In genomic region chr5:98938459-98938858, GRCh38 we compare ENCODE assay signal across 13 cellular contexts. TPM values are rescaled to one million over a fixed set of nuclear protein-coding genes. Genes with fewer than 3 reads are reported as not detected.
DNase-seq lines count a peak whose midpoint lies in the region; ATAC-seq and TF ChIP-seq lines count a peak whose summit lies in the region.
"Had no signal": no experiment of that assay in that cellular context is flagged by ENCODE, and none has a peak within 500 bp of the region (broad histone marks: within the 10 kb centered on the region; RNA-seq: fewer than 3 reads in every experiment).

No MANE protein-coding gene starts in this region.

- no peaks in the 10 kb centered on the region for H3K27me3 Mint-ChIP-seq in GM23338 (ENCODE audit: insufficient read depth, low read depth, poor library complexity)
- no peaks in the 10 kb centered on the region for H3K27me3 Mint-ChIP-seq in WTC11 (ENCODE audit: low read depth)
- no peaks in the 10 kb centered on the region for H3K27me3 Mint-ChIP-seq in Calu3 (ENCODE audit: unreplicated experiment)

- no peak overlapping the region for H3K27ac ChIP-seq in GM23338 (ENCODE audit: low read depth)
- peak overlapping the region; percentile 31 for H3K27ac ChIP-seq in osteoblast (ENCODE audit: low read depth, low read length)
- H3K27ac ChIP-seq: PC-9, thoracic aorta had no signal

- H2AFZ ChIP-seq in GM23338 (no peak overlapping the region), osteoblast (ENCODE audit: low read length) (no peak overlapping the region)
- H2AFZ ChIP-seq: PC-9 had no signal

- H4K20me1 ChIP-seq in GM23338 (replicated peaks; ENCODE audit: insufficient read depth): no peaks in the 10 kb centered on the region
- peaks cover 27% of the 10 kb centered on the region for H4K20me1 ChIP-seq in osteoblast (ENCODE audit: insufficient read depth, low read length)

- H3K9me3 Mint-ChIP-seq in GM23338 (no peaks in the 10 kb centered on the region), WTC11 (no peaks in the 10 kb centered on the region), Calu3 (ENCODE audit: low read depth, unreplicated experiment) (no peaks in the 10 kb centered on the region)

- no peaks in the 10 kb centered on the region for H3K9me2 ChIP-seq in GM23338 (ENCODE audit: insufficient read depth)

- H3K4me3 ChIP-seq in GM23338: no peak overlapping the region
- H3K4me3 ChIP-seq in osteoblast (ENCODE audit: insufficient read depth, low read length): no peak overlapping the region
- H3K4me3 ChIP-seq in mucosa of descending colon: no peak overlapping the region
- H3K4me3 ChIP-seq: PC-9, thoracic aorta had no signal

- H3K27me3 ChIP-seq in GM23338 (ENCODE audit: insufficient read depth) (no peaks in the 10 kb centered on the region), osteoblast (ENCODE audit: insufficient read depth, low read length) (no peaks in the 10 kb centered on the region)

- POLR2A ChIA-PET in WTC11 (lab: Charles Lee): no interaction called here

- H3K4me2 ChIP-seq in GM23338: peak overlapping the region; percentile 64; the same call in 1 of the 2 replicates
- H3K4me2 ChIP-seq in osteoblast (ENCODE audit: insufficient read depth, low read length): peak overlapping the region; percentile 15
- H3K4me2 ChIP-seq: PC-9 had no signal

- CTCF ChIA-PET in WTC11 (lab: Charles Lee): no interaction called here
- CTCF ChIA-PET in Calu3 (lab: Charles Lee): no interaction called here

- TF ChIP-seq CTCF in GM23338 (conservative IDR thresholded peaks at IDR 0.05; ENCODE audit: low read depth in 2 of 2) (no peak), WTC11 (IDR thresholded peaks at IDR 0.05) (no peak), osteoblast (IDR thresholded peaks at IDR 0.05; ENCODE audit: extremely low read depth, low read depth, low read length) (no peak), omental fat pad (IDR thresholded peaks at IDR 0.05) (no peak), mucosa of descending colon (IDR thresholded peaks at IDR 0.05) (no peak), Calu3 (IDR thresholded peaks at IDR 0.05; ENCODE audit: unreplicated experiment) (no peak)

- DNase-seq in GM23338 (ENCODE audit: low spot score): peak; percentile 11
- DNase-seq in WTC11 (ENCODE audit: low spot score): no peak
- no peak for DNase-seq in Right ventricle myocardium superior
- no peak for DNase-seq in osteoblast (ENCODE audit: insufficient read length, low spot score, missing footprints)
- no peak for DNase-seq in omental fat pad (ENCODE audit: low spot score)
- no peak for DNase-seq in mucosa of descending colon
- no peak for DNase-seq in Calu3
- DNase-seq: activated T-cell treated with anti-CD3 and anti-CD28 coated beads, Interleukin-2, amount 50 U/mL, for 48 hours; NCI-H2029 treated with DMSO at 0.1 percent for 48 hours; occipital lobe; PC-9 had no signal

- H3F3A ChIP-seq in GM23338 (replicated peaks; ENCODE audit: low read depth): no peaks in the 10 kb centered on the region

- H3K9me3 ChIP-seq in osteoblast (ENCODE audit: low read depth, low read length) (no peaks in the 10 kb centered on the region), mucosa of descending colon (no peaks in the 10 kb centered on the region)
- H3K9me3 ChIP-seq: thoracic aorta had no signal

- H3K79me2 ChIP-seq in GM23338 (replicated peaks; ENCODE audit: insufficient read depth): no peaks in the 10 kb centered on the region
- peaks cover 41% of the 10 kb centered on the region for H3K79me2 ChIP-seq in osteoblast (ENCODE audit: insufficient read depth, low read length)

- H3K4me1 Mint-ChIP-seq in GM23338 (peaks cover 21% of the 10 kb centered on the region), WTC11 (peaks cover 24% of the 10 kb centered on the region), Calu3 (ENCODE audit: low read depth, unreplicated experiment) (peaks cover 10% of the 10 kb centered on the region)

- ATAC-seq in GM23338 (no peak; the same call in 2 of the 3 replicates), WTC11 (no peak), Right ventricle myocardium superior (ENCODE audit: poor library complexity) (peak; percentile 79), HG03159 (IDR thresholded peaks at IDR 0.05; ENCODE audit: unreplicated experiment) (no peak), omental fat pad (ENCODE audit: low FRiP score) (no peak), mucosa of descending colon (no peak)

- H3K4me1 ChIP-seq in GM23338 (ENCODE audit: insufficient read depth): peaks cover 25% of the 10 kb centered on the region
- peaks cover 42% of the 10 kb centered on the region for H3K4me1 ChIP-seq in osteoblast (ENCODE audit: insufficient read depth, low read length)
- no peaks in the 10 kb centered on the region for H3K4me1 ChIP-seq in mucosa of descending colon (ENCODE audit: low read depth)

- intact Hi-C loops in Right ventricle myocardium superior (cut with DNase I) (no loop called here), mucosa of descending colon (cut with DNase I, micrococcal nuclease) (no loop called here), Calu3 (cut with micrococcal nuclease; ENCODE audit: unreplicated experiment) (no loop called here)

- H3K27ac Mint-ChIP-seq in GM23338 (no peak overlapping the region), WTC11 (no peak overlapping the region), Calu3 (ENCODE audit: unreplicated experiment) (no peak overlapping the region)

- no TSS peak for BruUV-seq in Calu3 (replicated peaks; lab: Mats Ljungman, UMichigan)

- H3K36me3 Mint-ChIP-seq in GM23338 (ENCODE audit: low read depth) (no peaks in the 10 kb centered on the region), WTC11 (no peaks in the 10 kb centered on the region), Calu3 (ENCODE audit: insufficient read depth, unreplicated experiment) (no peaks in the 10 kb centered on the region)

- no peaks in the 10 kb centered on the region for H3K36me3 ChIP-seq in GM23338 (ENCODE audit: insufficient read depth)
- no peaks in the 10 kb centered on the region for H3K36me3 ChIP-seq in osteoblast (ENCODE audit: insufficient read depth, low read length)
- H3K36me3 ChIP-seq in mucosa of descending colon (ENCODE audit: low read depth): no peaks in the 10 kb centered on the region
- H3K36me3 ChIP-seq: thoracic aorta had no signal

- H3K4me3 Mint-ChIP-seq in GM23338: no peak overlapping the region
- no peak overlapping the region for H3K4me3 Mint-ChIP-seq in WTC11
- no peak overlapping the region for H3K4me3 Mint-ChIP-seq in Calu3 (ENCODE audit: low read depth, unreplicated experiment)

TF ChIP-seq in GM23338, 12 proteins besides CTCF, POLR2A, EP300 and RAD21:
- TF ChIP-seq, protein P1, sequence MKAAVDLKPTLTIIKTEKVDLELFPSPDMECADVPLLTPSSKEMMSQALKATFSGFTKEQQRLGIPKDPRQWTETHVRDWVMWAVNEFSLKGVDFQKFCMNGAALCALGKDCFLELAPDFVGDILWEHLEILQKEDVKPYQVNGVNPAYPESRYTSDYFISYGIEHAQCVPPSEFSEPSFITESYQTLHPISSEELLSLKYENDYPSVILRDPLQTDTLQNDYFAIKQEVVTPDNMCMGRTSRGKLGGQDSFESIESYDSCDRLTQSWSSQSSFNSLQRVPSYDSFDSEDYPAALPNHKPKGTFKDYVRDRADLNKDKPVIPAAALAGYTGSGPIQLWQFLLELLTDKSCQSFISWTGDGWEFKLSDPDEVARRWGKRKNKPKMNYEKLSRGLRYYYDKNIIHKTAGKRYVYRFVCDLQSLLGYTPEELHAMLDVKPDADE (IDR thresholded peaks at IDR 0.05): no peak
- no peak for TF ChIP-seq CREB1 (CRISPR knock-in tag; IDR thresholded peaks at IDR 0.05; ENCODE audit: low read depth)
- TF ChIP-seq STAT1 (IDR thresholded peaks at IDR 0.05; ENCODE audit: unreplicated experiment): no peak

TF ChIP-seq in WTC11, 78 proteins besides CTCF, POLR2A, EP300 and RAD21:
- TF ChIP-seq HMGA2 (CRISPR knock-in tag; IDR thresholded peaks at IDR 0.05): 0 out of 2 replicates have a peak, but pooled peaks have one; percentile 4
- TF ChIP-seq, protein P2, sequence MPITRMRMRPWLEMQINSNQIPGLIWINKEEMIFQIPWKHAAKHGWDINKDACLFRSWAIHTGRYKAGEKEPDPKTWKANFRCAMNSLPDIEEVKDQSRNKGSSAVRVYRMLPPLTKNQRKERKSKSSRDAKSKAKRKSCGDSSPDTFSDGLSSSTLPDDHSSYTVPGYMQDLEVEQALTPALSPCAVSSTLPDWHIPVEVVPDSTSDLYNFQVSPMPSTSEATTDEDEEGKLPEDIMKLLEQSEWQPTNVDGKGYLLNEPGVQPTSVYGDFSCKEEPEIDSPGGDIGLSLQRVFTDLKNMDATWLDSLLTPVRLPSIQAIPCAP (CRISPR knock-in tag; IDR thresholded peaks at IDR 0.05): no peak
TF ChIP-seq in WTC11: peak in this region for 1.

RNA-seq across cellular contexts. Expression of gene CHD1, which starts 9.7 kb away (rescaled TPM):
- total RNA-seq in GM23338 (2014; rRNA removed; shearing (Covaris generic)): 75.6 and 82.4 TPM in 2 replicates
- polyA plus RNA-seq in GM23338 (2016; fragmentation: Nextera tagmentation; extraction: Ambion mirVana): 31.2 and 36.4 TPM in 2 replicates
- 39.9 to 42.0 TPM (median 41.8 TPM) in 3 replicates for total RNA-seq in WTC11 (2021)
- total RNA-seq in Right ventricle myocardium superior: 11.8 TPM
- 43.8 and 47.4 TPM in 2 replicates for total RNA-seq in osteoblast
- 100 to 1,000 TPM in 2 of 4 donors, 10 to 100 TPM in 2; 44.9 to 194 (median 96.7) TPM for total RNA-seq in omental fat pad
- 10 to 100 TPM; 48.0 to 56.3 (median 53.0) TPM for total RNA-seq in mucosa of descending colon
- total RNA-seq in Calu3 (2022): 79.7 and 91.6 TPM in 2 replicates
